Comparison of ENCODE assay signal across 1 cellular context in the genomic region with DNA sequence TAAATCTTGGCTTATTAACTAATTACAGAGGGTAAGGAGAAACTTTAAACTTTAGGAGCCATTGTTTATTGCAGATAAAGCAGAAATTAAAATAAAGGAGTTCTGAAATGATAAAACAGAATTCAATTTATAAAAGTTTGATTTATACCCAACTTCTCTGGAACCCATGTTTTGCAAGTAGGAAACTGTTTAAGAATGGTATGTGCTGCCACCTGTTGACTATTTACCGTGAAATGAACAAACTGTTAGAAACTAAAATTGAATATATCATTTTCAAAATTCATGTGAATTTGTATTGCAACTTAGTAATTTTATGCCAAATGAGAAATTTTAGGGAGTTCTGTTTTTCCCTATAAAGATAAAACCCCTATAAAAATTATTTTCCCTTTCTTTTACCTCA.
TF ChIP-seq lines count a peak whose summit lies in the region.

No MANE protein-coding gene starts in this region.

TF ChIP-seq in SK-N-SH treated with all-trans-retinoic acid at 6 μM for 48 hours, 23 proteins besides CTCF, POLR2A, EP300 and RAD21 (continued from another document):
- TF ChIP-seq, protein P1, sequence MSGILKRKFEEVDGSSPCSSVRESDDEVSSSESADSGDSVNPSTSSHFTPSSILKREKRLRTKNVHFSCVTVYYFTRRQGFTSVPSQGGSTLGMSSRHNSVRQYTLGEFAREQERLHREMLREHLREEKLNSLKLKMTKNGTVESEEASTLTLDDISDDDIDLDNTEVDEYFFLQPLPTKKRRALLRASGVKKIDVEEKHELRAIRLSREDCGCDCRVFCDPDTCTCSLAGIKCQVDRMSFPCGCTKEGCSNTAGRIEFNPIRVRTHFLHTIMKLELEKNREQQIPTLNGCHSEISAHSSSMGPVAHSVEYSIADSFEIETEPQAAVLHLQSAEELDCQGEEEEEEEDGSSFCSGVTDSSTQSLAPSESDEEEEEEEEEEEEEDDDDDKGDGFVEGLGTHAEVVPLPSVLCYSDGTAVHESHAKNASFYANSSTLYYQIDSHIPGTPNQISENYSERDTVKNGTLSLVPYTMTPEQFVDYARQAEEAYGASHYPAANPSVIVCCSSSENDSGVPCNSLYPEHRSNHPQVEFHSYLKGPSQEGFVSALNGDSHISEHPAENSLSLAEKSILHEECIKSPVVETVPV (CRISPR knock-in tag; IDR thresholded peaks at IDR 0.05): no peak
- TF ChIP-seq TCF4 (CRISPR knock-in tag; IDR thresholded peaks at IDR 0.05; ENCODE audit: borderline replicate concordance): no peak
- no peak for TF ChIP-seq BACH2 (CRISPR knock-in tag; IDR thresholded peaks at IDR 0.05; ENCODE audit: borderline replicate concordance)
- TF ChIP-seq PPARA (CRISPR knock-in tag; IDR thresholded peaks at IDR 0.05; ENCODE audit: borderline replicate concordance): no peak
- TF ChIP-seq, protein P2, sequence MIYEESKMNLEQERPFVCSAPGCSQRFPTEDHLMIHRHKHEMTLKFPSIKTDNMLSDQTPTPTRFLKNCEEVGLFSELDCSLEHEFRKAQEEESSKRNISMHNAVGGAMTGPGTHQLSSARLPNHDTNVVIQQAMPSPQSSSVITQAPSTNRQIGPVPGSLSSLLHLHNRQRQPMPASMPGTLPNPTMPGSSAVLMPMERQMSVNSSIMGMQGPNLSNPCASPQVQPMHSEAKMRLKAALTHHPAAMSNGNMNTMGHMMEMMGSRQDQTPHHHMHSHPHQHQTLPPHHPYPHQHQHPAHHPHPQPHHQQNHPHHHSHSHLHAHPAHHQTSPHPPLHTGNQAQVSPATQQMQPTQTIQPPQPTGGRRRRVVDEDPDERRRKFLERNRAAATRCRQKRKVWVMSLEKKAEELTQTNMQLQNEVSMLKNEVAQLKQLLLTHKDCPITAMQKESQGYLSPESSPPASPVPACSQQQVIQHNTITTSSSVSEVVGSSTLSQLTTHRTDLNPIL (CRISPR knock-in tag; IDR thresholded peaks at IDR 0.05; ENCODE audit: low read depth): no peak
- TF ChIP-seq, protein P3, sequence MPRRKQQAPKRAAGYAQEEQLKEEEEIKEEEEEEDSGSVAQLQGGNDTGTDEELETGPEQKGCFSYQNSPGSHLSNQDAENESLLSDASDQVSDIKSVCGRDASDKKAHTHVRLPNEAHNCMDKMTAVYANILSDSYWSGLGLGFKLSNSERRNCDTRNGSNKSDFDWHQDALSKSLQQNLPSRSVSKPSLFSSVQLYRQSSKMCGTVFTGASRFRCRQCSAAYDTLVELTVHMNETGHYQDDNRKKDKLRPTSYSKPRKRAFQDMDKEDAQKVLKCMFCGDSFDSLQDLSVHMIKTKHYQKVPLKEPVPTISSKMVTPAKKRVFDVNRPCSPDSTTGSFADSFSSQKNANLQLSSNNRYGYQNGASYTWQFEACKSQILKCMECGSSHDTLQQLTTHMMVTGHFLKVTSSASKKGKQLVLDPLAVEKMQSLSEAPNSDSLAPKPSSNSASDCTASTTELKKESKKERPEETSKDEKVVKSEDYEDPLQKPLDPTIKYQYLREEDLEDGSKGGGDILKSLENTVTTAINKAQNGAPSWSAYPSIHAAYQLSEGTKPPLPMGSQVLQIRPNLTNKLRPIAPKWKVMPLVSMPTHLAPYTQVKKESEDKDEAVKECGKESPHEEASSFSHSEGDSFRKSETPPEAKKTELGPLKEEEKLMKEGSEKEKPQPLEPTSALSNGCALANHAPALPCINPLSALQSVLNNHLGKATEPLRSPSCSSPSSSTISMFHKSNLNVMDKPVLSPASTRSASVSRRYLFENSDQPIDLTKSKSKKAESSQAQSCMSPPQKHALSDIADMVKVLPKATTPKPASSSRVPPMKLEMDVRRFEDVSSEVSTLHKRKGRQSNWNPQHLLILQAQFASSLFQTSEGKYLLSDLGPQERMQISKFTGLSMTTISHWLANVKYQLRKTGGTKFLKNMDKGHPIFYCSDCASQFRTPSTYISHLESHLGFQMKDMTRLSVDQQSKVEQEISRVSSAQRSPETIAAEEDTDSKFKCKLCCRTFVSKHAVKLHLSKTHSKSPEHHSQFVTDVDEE (CRISPR knock-in tag; IDR thresholded peaks at IDR 0.05): no peak
